Comparison of ENCODE assay signal across 10 cellular contexts in genomic region chr18:26480897-26481795, GRCh38.
DNase-seq lines count a peak whose midpoint lies in the region; TF ChIP-seq lines count a peak whose summit lies in the region.
"Had no signal": no experiment of that assay in that cellular context is flagged by ENCODE, and none has a peak within 500 bp of the region (broad histone marks: within the 10 kb centered on the region; RNA-seq: fewer than 3 reads in every experiment).

No MANE protein-coding gene starts in this region.

- DNase-seq in A673 (ENCODE audit: low spot score) = peak; percentile 79
- DNase-seq in HFFc6 = peak; percentile 87
- DNase-seq in adrenal gland = peak in 5 of 7 donors; percentile 37 to 57 (median 52)
- peak; percentile 98 for DNase-seq in kidney epithelial cell (ENCODE audit: low read depth)
- no peak for DNase-seq in NCI-H748 (lab: John Stamatoyannopoulos, UW; ENCODE audit: unreplicated experiment)
- DNase-seq in globus pallidus (ENCODE audit: low spot score) = no peak
- no peak for DNase-seq in activated CD4-positive, alpha-beta T cell treated with anti-CD3 and anti-CD28 coated beads for 4 hours
- DNase-seq in SKM-1 treated with dmso at 0.1 percent for 144 hours (lab: John Stamatoyannopoulos, UW; ENCODE audit: unreplicated experiment) = no peak
- DNase-seq: body of pancreas had no signal

- intact Hi-C loops in A673 (cut with micrococcal nuclease; ENCODE audit: unreplicated experiment) = no loop called here
- intact Hi-C loops in adrenal gland (cut with DNase I) = no loop called here

- H3K27ac Mint-ChIP-seq in HFFc6 = peak overlapping the region; percentile 94

- H3K4me1 ChIP-seq in A673 (ENCODE audit: insufficient read depth, low read length, poor library complexity, severe bottlenecking) = peaks cover 3% of the 10 kb centered on the region
- H3K4me1 ChIP-seq in adrenal gland (replicated peaks in 1 of 2) = peaks cover 0 to 6% of the 10 kb centered on the region in 2 donors

- POLR2A ChIA-PET in A673 (lab: Charles Lee; ENCODE audit: low non-redundant PET) = no interaction called here

- no TSS peak for BruUV-seq in A673 (replicated peaks; lab: Mats Ljungman, UMichigan)

- H3K27me3 ChIP-seq in A673 (replicated peaks; ENCODE audit: insufficient read depth, low read depth, low read length, poor library complexity) (no peaks in the 10 kb centered on the region), adrenal gland (no peaks in the 10 kb centered on the region), kidney epithelial cell (ENCODE audit: control insufficient read depth, insufficient read depth, low read length) (no peaks in the 10 kb centered on the region)
- H3K27me3 ChIP-seq: body of pancreas had no signal

- TF ChIP-seq POLR2A in adrenal gland (IDR thresholded peaks at IDR 0.05) = peak in 1 of 2 donors; percentile 4

- WGBS in adrenal gland, 4 donors = 50 to 63% (median 54%) methylated on average over 8 of the region's 8 CpGs

- CTCF ChIA-PET in A673 (lab: Charles Lee) = no interaction called here

- H3K9me3 Mint-ChIP-seq in HFFc6 = no peaks in the 10 kb centered on the region

- H3K27me3 Mint-ChIP-seq in HFFc6 (ENCODE audit: insufficient read depth) = no peaks in the 10 kb centered on the region

- H3K36me3 Mint-ChIP-seq in HFFc6 (ENCODE audit: low read depth) = peaks cover 6% of the 10 kb centered on the region

- H3K9me3 ChIP-seq in A673 (ENCODE audit: low read depth, low read length, poor library complexity, severe bottlenecking) = no peaks in the 10 kb centered on the region
- H3K9me3 ChIP-seq in adrenal gland (replicated peaks in 1 of 3) = no peaks in the 10 kb centered on the region
- H3K9me3 ChIP-seq: body of pancreas had no signal

- H3K4me3 ChIP-seq in A673 (ENCODE audit: low read depth, low read length, poor library complexity, severe bottlenecking) = no peak overlapping the region
- H3K4me3 ChIP-seq in adrenal gland = no peak overlapping the region
- H3K4me3 ChIP-seq in kidney epithelial cell (ENCODE audit: low read depth, low read length) = no peak overlapping the region
- H3K4me3 ChIP-seq: body of pancreas, skin epidermis had no signal

- H3K4me1 Mint-ChIP-seq in HFFc6 (ENCODE audit: low read depth) = peaks cover 63% of the 10 kb centered on the region

- H3K27ac ChIP-seq in A673 (ENCODE audit: low read depth, low read length, poor library complexity, severe bottlenecking) (no peak overlapping the region), adrenal gland (peak overlapping the region in 3 of 5 donors; percentile 14 to 74 (median 34))
- H3K27ac ChIP-seq: body of pancreas had no signal

- TF ChIP-seq CTCF in A673 (conservative IDR thresholded peaks at IDR 0.05; ENCODE audit: low read depth, low read length) (no peak), HFFc6 (IDR thresholded peaks at IDR 0.05) (no peak), adrenal gland (IDR thresholded peaks at IDR 0.05) (no peak), kidney epithelial cell (IDR thresholded peaks at IDR 0.05; ENCODE audit: insufficient read depth, low read length, poor library complexity, severe bottlenecking) (no peak)

- H3K36me3 ChIP-seq in A673 (ENCODE audit: insufficient read depth, low read length, poor library complexity, severe bottlenecking) (no peaks in the 10 kb centered on the region), adrenal gland (replicated peaks in 1 of 2) (no peaks in the 10 kb centered on the region), kidney epithelial cell (ENCODE audit: control insufficient read depth, insufficient read depth, low read length) (no peaks in the 10 kb centered on the region)

- H3K4me3 Mint-ChIP-seq in HFFc6 = peak overlapping the region; percentile 76

Comparison
In these comparisons a context has a peak if more than half of its experiments do, and no peak if none do; other contexts are left out.
1. DNase-seq: peak in A673 (single experiment), HFFc6 (single experiment), adrenal gland (5 of 7) and kidney epithelial cell (single experiment); none in NCI-H748 (single experiment), globus pallidus (single experiment), activated CD4-positive, alpha-beta T cell treated with anti-CD3 and anti-CD28 coated beads for 4 hours (0 of 2) and SKM-1 treated with dmso at 0.1 percent for 144 hours (single experiment).